ENCODE assay signal across 19 cellular contexts in genomic region chr13:98820744-98821371, GRCh38.
DNase-seq lines count a peak whose midpoint lies in the region; ATAC-seq, FAIRE-seq and TF ChIP-seq lines count a peak whose summit lies in the region.
"Had no signal": no experiment of that assay in that cellular context is flagged by ENCODE, and none has a peak within 500 bp of the region (broad histone marks: within the 10 kb centered on the region; RNA-seq: fewer than 3 reads in every experiment).

No MANE protein-coding gene starts in this region.

- H4K8ac ChIP-seq in H1 (ENCODE audit: extremely low read depth, insufficient read depth, low read length) = no peak overlapping the region

- H2AFZ ChIP-seq in GM23248 (no peak overlapping the region), H1 (ENCODE audit: low read length) (peak overlapping the region; percentile 98)

- TF ChIP-seq POLR2A in H1 (IDR thresholded peaks at IDR 0.05; ENCODE audit: control extremely low read depth in 1 of 2, low read depth in 2 of 2, low read length in 2 of 2) = no peak

- no peak overlapping the region for H3K4ac ChIP-seq in H1 (replicated peaks; ENCODE audit: insufficient read length, low read depth, low read length)

- H2BK15ac ChIP-seq in H1 (ENCODE audit: low read length) = no peak overlapping the region

- H3K27ac ChIP-seq in GM23248 (no peak overlapping the region), H1 (ENCODE audit: low read depth, low read length) (peak overlapping the region; percentile 66), liver (ENCODE audit: low read depth in 1 of 2, low read length in 2 of 2) (peak overlapping the region; percentile 87 to 89), stomach smooth muscle (ENCODE audit: low read length) (peak overlapping the region; percentile 37)

- no peak overlapping the region for H3K14ac ChIP-seq in H1 (ENCODE audit: insufficient read length)

- H3K4me3 ChIP-seq in GM23248 = no peak overlapping the region
- H3K4me3 ChIP-seq in H1 (ENCODE audit: extremely low read depth in 1 of 4, insufficient read depth in 2 of 4, low read depth in 3 of 4, low read length in 4 of 4) = peak overlapping the region in 1 of 4 experiments; percentile 10; a peak in 1 of 8 replicates
- no peak overlapping the region for H3K4me3 ChIP-seq in liver (ENCODE audit: low read depth in 1 of 3, low read length in 3 of 3)
- no peak overlapping the region for H3K4me3 ChIP-seq in stomach smooth muscle (ENCODE audit: low read length in 2 of 2)
- H3K4me3 ChIP-seq: transverse colon had no signal

- in situ Hi-C loops in GM23248 (cut with MboI) = no loop called here

- no peak overlapping the region for H4K5ac ChIP-seq in H1 (ENCODE audit: insufficient read length, low read depth, low read length)

- H3K4me1 ChIP-seq in GM23248 (ENCODE audit: insufficient read depth) (peaks cover 30% of the 10 kb centered on the region), H1 (replicated peaks in 1 of 4; ENCODE audit: control insufficient read depth in 3 of 4, insufficient read depth in 4 of 4, low read length in 3 of 4) (peaks cover 0 to 18% (median 8%) of the 10 kb centered on the region in 4 experiments; a peak in 5 of 7 replicates), liver (ENCODE audit: control insufficient read depth in 4 of 4, insufficient read depth in 4 of 4, low read length in 3 of 4) (peaks cover 25 to 60% (median 48%) of the 10 kb centered on the region in 4 donors), stomach smooth muscle (ENCODE audit: control insufficient read depth, insufficient read depth, low read length) (peaks cover 11% of the 10 kb centered on the region)

- H3K79me2 ChIP-seq in GM23248 (ENCODE audit: insufficient read depth) (no peaks in the 10 kb centered on the region), H1 (ENCODE audit: control insufficient read depth in 1 of 2, insufficient read depth in 2 of 2, low read length in 2 of 2) (no peaks in the 10 kb centered on the region)

- peaks cover 32% of the 10 kb centered on the region for H3F3A ChIP-seq in GM23248 (ENCODE audit: insufficient read depth)

- FAIRE-seq in H1 (lab: Jason Lieb, UNC) = no peak

- H3K4me2 ChIP-seq in GM23248 (ENCODE audit: unreplicated experiment) = peak overlapping the region; percentile 60
- peak overlapping the region; percentile 29 to 55; a peak in 2 of 4 replicates for H3K4me2 ChIP-seq in H1 (ENCODE audit: insufficient read depth in 1 of 2, low read depth in 2 of 2, low read length in 2 of 2)

- no peak overlapping the region for H4K91ac ChIP-seq in H1 (replicated peaks; ENCODE audit: insufficient read length, low read length)

- WGBS in GM23248 (ENCODE audit: low coverage in 1 of 2, low lambda C conversion rate in 2 of 2, missing lambda C conversion rate in 2 of 2), 2 experiments = 63 to 68% methylated on average over 3 of the region's 3 CpGs
- 50% methylated on average over 3 of the region's 3 CpGs; no CpG with 5 or more reads in 1 of the 2 experiments for WGBS in H1 (ENCODE audit: extremely low coverage in 1 of 2, insufficient coverage in 1 of 2, insufficient read length in 1 of 2, insufficient replicate concordance in 2 of 2, low coverage in 1 of 2, low lambda C conversion rate in 2 of 2, missing lambda C conversion rate in 1 of 2), 2 experiments
- 64% methylated on average over 3 of the region's 3 CpGs for WGBS in liver

- H3K9me2 ChIP-seq in GM23248 (ENCODE audit: insufficient read depth) = no peaks in the 10 kb centered on the region

- DNase-seq in GM23248 (peak; percentile 6), H1 (ENCODE audit: low read depth in 1 of 2, low spot score in 2 of 2) (no peak), DMS153 treated with DMSO at 0.1 percent for 48 hours (lab: John Stamatoyannopoulos, UW; ENCODE audit: unreplicated experiment) (no peak), anterior cingulate cortex (lab: John Stamatoyannopoulos, UW) (no peak)
- no peak for DNase-seq in activated CD4-positive, alpha-beta T cell treated with anti-CD3 and anti-CD28 coated beads, Interleukin-2, amount 50 U/mL, for 48 hours
- DNase-seq: activated B cell treated with CpG ODN at 0.5 μM for 24 hours; activated CD8-positive, alpha-beta T cell treated with anti-CD3 and anti-CD28 coated beads, Interleukin-2, amount 10 ng/mL, durations not matched to agents 7 days and 5 days; activated T-cell treated with anti-CD3 and anti-CD28 coated beads, Interleukin-2, amount 50 U/mL, for 48 hours; foreskin melanocyte; H7; naive B cell; NCI-H1930; NCI-H446; T-helper 2 cell; transverse colon had no signal

- TF ChIP-seq RAD21 in H1 (IDR thresholded peaks at IDR 0.05 in 1 of 2, conservative IDR thresholded peaks at IDR 0.05 in 1 of 2; ENCODE audit: low read depth in 2 of 2, low read length in 2 of 2) = no peak
- TF ChIP-seq RAD21 in liver (IDR thresholded peaks at IDR 0.05) = no peak

- no peak overlapping the region for H2BK20ac ChIP-seq in H1 (ENCODE audit: low read length)

- H2BK120ac ChIP-seq in H1 (replicated peaks; ENCODE audit: low read depth, low read length) = no peak overlapping the region

- H3K79me1 ChIP-seq in H1 (ENCODE audit: low read depth, low read length) = no peaks in the 10 kb centered on the region

- H3K9me3 ChIP-seq in GM23248 (ENCODE audit: low read depth) (no peaks in the 10 kb centered on the region), H1 (ENCODE audit: insufficient read depth in 2 of 2, low read depth in 1 of 2, low read length in 1 of 2) (no peaks in the 10 kb centered on the region), liver (ENCODE audit: control insufficient read depth in 4 of 4, low read length in 3 of 4) (no peaks in the 10 kb centered on the region), stomach smooth muscle (ENCODE audit: control insufficient read depth in 2 of 2, low read length in 2 of 2) (no peaks in the 10 kb centered on the region)
- H3K9me3 ChIP-seq: transverse colon had no signal

- H3K27me3 ChIP-seq in GM23248 (replicated peaks; ENCODE audit: insufficient read depth) (no peaks in the 10 kb centered on the region), H1 (replicated peaks in 1 of 4; ENCODE audit: control insufficient read depth in 3 of 4, extremely low read depth in 1 of 4, insufficient read depth in 3 of 4, low read length in 3 of 4) (no peaks in the 10 kb centered on the region), liver (ENCODE audit: control insufficient read depth in 4 of 4, insufficient read depth in 4 of 4, low read length in 3 of 4) (no peaks in the 10 kb centered on the region), stomach smooth muscle (ENCODE audit: control insufficient read depth in 1 of 2, insufficient read depth in 2 of 2, low read length in 2 of 2) (no peaks in the 10 kb centered on the region)
- H3K27me3 ChIP-seq: transverse colon had no signal

- TF ChIP-seq CTCF in H1 (IDR thresholded peaks at IDR 0.05; ENCODE audit: control extremely low read depth in 1 of 3, insufficient read depth in 1 of 3, low read depth in 1 of 3, low read length in 3 of 3) = no peak
- TF ChIP-seq CTCF in liver (IDR thresholded peaks at IDR 0.05; ENCODE audit: low read depth, low read length, missing input control) = no peak

- no peak overlapping the region for H3K56ac ChIP-seq in H1 (replicated peaks; ENCODE audit: insufficient read length, low read depth, low read length)

- no peak overlapping the region for H2AK5ac ChIP-seq in H1 (ENCODE audit: low read depth, low read length)

- no peaks in the 10 kb centered on the region for H3K23me2 ChIP-seq in H1 (ENCODE audit: low read depth, low read length)

- 0 out of 2 replicates have a peak overlapping the region, but pooled peaks have one; percentile 55 for H2BK12ac ChIP-seq in H1 (ENCODE audit: low read depth, low read length)

- no peak for TF ChIP-seq EP300 in H1 (IDR thresholded peaks at IDR 0.05; ENCODE audit: borderline replicate concordance in 1 of 2, low read depth in 2 of 2, low read length in 2 of 2)

- ATAC-seq in HG03571 (IDR thresholded peaks at IDR 0.05; ENCODE audit: unreplicated experiment) = no peak
- ATAC-seq: activated CD8-positive, alpha-beta T cell treated with anti-CD3 and anti-CD28 coated beads, Interleukin-2, amount 10 ng/mL, durations not matched to agents 7 days and 5 days; activated naive CD4-positive, alpha-beta T cell treated with anti-CD3 and anti-CD28 coated beads, Interleukin-2, amount 50 U/mL, for 72 hours had no signal

- H4K20me1 ChIP-seq in GM23248 (ENCODE audit: insufficient read depth) (no peaks in the 10 kb centered on the region), H1 (replicated peaks in 1 of 2; ENCODE audit: control insufficient read depth in 1 of 2, insufficient read depth in 2 of 2, low read length in 2 of 2) (no peaks in the 10 kb centered on the region)

- H3K18ac ChIP-seq in H1 (ENCODE audit: extremely low read depth, low read length) = peak overlapping the region; percentile 84

- no peaks in the 10 kb centered on the region for H3K36me3 ChIP-seq in GM23248 (ENCODE audit: low read depth)
- no peaks in the 10 kb centered on the region for H3K36me3 ChIP-seq in H1 (ENCODE audit: control insufficient read depth in 2 of 4, insufficient read depth in 4 of 4, low read length in 3 of 4)
- H3K36me3 ChIP-seq in liver (ENCODE audit: control insufficient read depth in 4 of 4, insufficient read depth in 3 of 4, low read depth in 1 of 4, low read length in 3 of 4) = peaks cover 0 to 2% (median 0%) of the 10 kb centered on the region in 4 donors
- peaks cover 29 to 39% of the 10 kb centered on the region in 2 donors for H3K36me3 ChIP-seq in stomach smooth muscle (ENCODE audit: control insufficient read depth in 2 of 2, insufficient read depth in 2 of 2, low read length in 2 of 2)

- POLR2A ChIA-PET in H1 (lab: Charles Lee; ENCODE audit: partially characterized antibody) = interaction anchor here (0.7 kb wide), 1 partner anchor 14 kb away, joined by 3 read pairs; no protein-coding TSS in a partner anchor

- H2BK5ac ChIP-seq in H1 (ENCODE audit: low read depth, low read length) = peak overlapping the region; percentile 68; the same call in 1 of the 2 replicates

- CTCF ChIA-PET in H1 (lab: Charles Lee; ENCODE audit: partially characterized antibody) = interaction anchor here (0.7 to 1.5 kb wide), 7 partner anchors 13 to 366 kb away, joined by 3 to 5 read pairs (median 3); no protein-coding TSS in a partner anchor

- H3K23ac ChIP-seq in H1 (ENCODE audit: insufficient read length) = no peak overlapping the region

- H3K9ac ChIP-seq in GM23248 = no peak overlapping the region
- peak overlapping the region in 1 of 4 experiments; percentile 57; a peak in 1 of 7 replicates for H3K9ac ChIP-seq in H1 (replicated peaks in 1 of 4; ENCODE audit: extremely low read depth in 1 of 4, low read depth in 3 of 4, low read length in 3 of 4)
- peak overlapping the region in 1 of 2 donors; percentile 90 for H3K9ac ChIP-seq in liver (ENCODE audit: low read depth in 1 of 2, low read length in 2 of 2)
- H3K9ac ChIP-seq in stomach smooth muscle (ENCODE audit: low read length in 2 of 2) = no peak overlapping the region

TF ChIP-seq in H1, 55 proteins besides CTCF, POLR2A, EP300 and RAD21 (continues in another document):
- TF ChIP-seq MAFK (IDR thresholded peaks at IDR 0.05; ENCODE audit: low read depth, low read length) (no peak), CBX8 (IDR thresholded peaks at IDR 0.05; ENCODE audit: borderline replicate concordance, low read depth, low read length) (no peak)

TF ChIP-seq in liver, 16 proteins besides CTCF, POLR2A, EP300 and RAD21 (continues in another document):
- TF ChIP-seq SP1 (IDR thresholded peaks at IDR 0.05) (no peak), NR2F2 (IDR thresholded peaks at IDR 0.05) (no peak)
